ENCODE assay signal across 3 cellular contexts in the genomic region with DNA sequence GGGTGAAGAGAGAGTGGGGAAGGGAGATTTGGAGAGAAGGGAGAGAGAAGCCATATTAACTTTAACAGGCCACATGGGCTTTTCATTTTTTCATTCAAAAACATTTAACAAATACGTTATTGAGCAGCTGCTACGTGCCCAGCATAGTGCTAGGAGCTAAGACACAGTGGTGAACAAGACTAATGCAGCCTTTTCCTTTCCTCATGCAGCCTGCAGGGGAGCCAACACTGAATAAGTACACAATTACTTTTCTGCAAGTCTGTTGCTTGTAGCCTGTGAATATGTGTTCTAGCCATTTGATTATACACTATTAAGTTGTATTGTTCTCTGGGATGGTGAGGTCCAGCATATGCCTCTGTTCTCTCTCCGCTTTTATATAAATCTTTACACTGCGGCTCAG.
TF ChIP-seq lines count a peak whose summit lies in the region.

No MANE protein-coding gene starts in this region.

TF ChIP-seq in SK-N-SH, 30 proteins besides CTCF, POLR2A, EP300 and RAD21 (continues in another document):
- TF ChIP-seq, protein P1, sequence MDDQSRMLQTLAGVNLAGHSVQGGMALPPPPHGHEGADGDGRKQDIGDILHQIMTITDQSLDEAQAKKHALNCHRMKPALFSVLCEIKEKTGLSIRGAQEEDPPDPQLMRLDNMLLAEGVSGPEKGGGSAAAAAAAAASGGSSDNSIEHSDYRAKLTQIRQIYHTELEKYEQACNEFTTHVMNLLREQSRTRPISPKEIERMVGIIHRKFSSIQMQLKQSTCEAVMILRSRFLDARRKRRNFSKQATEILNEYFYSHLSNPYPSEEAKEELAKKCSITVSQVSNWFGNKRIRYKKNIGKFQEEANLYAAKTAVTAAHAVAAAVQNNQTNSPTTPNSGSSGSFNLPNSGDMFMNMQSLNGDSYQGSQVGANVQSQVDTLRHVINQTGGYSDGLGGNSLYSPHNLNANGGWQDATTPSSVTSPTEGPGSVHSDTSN (IDR thresholded peaks at IDR 0.05), result no peak
- TF ChIP-seq, protein P2, sequence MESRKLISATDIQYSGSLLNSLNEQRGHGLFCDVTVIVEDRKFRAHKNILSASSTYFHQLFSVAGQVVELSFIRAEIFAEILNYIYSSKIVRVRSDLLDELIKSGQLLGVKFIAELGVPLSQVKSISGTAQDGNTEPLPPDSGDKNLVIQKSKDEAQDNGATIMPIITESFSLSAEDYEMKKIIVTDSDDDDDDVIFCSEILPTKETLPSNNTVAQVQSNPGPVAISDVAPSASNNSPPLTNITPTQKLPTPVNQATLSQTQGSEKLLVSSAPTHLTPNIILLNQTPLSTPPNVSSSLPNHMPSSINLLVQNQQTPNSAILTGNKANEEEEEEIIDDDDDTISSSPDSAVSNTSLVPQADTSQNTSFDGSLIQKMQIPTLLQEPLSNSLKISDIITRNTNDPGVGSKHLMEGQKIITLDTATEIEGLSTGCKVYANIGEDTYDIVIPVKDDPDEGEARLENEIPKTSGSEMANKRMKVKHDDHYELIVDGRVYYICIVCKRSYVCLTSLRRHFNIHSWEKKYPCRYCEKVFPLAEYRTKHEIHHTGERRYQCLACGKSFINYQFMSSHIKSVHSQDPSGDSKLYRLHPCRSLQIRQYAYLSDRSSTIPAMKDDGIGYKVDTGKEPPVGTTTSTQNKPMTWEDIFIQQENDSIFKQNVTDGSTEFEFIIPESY (IDR thresholded peaks at IDR 0.05; ENCODE audit: borderline replicate concordance, low read depth), result no peak
- TF ChIP-seq RXRA (IDR thresholded peaks at IDR 0.05; ENCODE audit: borderline replicate concordance, low read depth) (no peak), FOXM1 (IDR thresholded peaks at IDR 0.05; ENCODE audit: low read depth) (no peak), EZH2phosphoT487 (IDR thresholded peaks at IDR 0.05; ENCODE audit: borderline replicate concordance, low read depth) (no peak), SIN3A (IDR thresholded peaks at IDR 0.05; ENCODE audit: borderline replicate concordance, low read depth, low read length) (no peak), FOXJ3 (CRISPR knock-in tag; IDR thresholded peaks at IDR 0.05) (no peak), MXI1 (IDR thresholded peaks at IDR 0.05; ENCODE audit: low read depth, low read length) (no peak), TCF12 (IDR thresholded peaks at IDR 0.05) (no peak), TEAD4 (IDR thresholded peaks at IDR 0.05; ENCODE audit: borderline replicate concordance, insufficient read depth) (no peak), TAF1 (IDR thresholded peaks at IDR 0.05; ENCODE audit: borderline replicate concordance, low read depth, low read length) (no peak), YY1 (IDR thresholded peaks at IDR 0.05; ENCODE audit: low read depth) (no peak)
- TF ChIP-seq, protein P3, sequence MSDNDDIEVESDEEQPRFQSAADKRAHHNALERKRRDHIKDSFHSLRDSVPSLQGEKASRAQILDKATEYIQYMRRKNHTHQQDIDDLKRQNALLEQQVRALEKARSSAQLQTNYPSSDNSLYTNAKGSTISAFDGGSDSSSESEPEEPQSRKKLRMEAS (IDR thresholded peaks at IDR 0.05; ENCODE audit: low read depth), result no peak

TF ChIP-seq in SK-N-SH treated with all-trans-retinoic acid at 6 μM for 48 hours, 23 proteins besides CTCF, POLR2A, EP300 and RAD21:
- TF ChIP-seq SNAI2 (CRISPR knock-in tag; IDR thresholded peaks at IDR 0.05), result no peak
- TF ChIP-seq, protein P4, sequence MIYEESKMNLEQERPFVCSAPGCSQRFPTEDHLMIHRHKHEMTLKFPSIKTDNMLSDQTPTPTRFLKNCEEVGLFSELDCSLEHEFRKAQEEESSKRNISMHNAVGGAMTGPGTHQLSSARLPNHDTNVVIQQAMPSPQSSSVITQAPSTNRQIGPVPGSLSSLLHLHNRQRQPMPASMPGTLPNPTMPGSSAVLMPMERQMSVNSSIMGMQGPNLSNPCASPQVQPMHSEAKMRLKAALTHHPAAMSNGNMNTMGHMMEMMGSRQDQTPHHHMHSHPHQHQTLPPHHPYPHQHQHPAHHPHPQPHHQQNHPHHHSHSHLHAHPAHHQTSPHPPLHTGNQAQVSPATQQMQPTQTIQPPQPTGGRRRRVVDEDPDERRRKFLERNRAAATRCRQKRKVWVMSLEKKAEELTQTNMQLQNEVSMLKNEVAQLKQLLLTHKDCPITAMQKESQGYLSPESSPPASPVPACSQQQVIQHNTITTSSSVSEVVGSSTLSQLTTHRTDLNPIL (CRISPR knock-in tag; IDR thresholded peaks at IDR 0.05; ENCODE audit: low read depth), result no peak
- TF ChIP-seq TCF4 (CRISPR knock-in tag; IDR thresholded peaks at IDR 0.05; ENCODE audit: borderline replicate concordance), result no peak

TF ChIP-seq in HCT116, 20 proteins besides CTCF, POLR2A, EP300 and RAD21:
- no peak for TF ChIP-seq SP1 (IDR thresholded peaks at IDR 0.05; ENCODE audit: low read depth)
- no peak for TF ChIP-seq TCF7L2 (IDR thresholded peaks at IDR 0.05; ENCODE audit: borderline replicate concordance, extremely low read depth, insufficient read depth, insufficient read length)
- no peak for TF ChIP-seq ZFX (IDR thresholded peaks at IDR 0.05)
- no peak for TF ChIP-seq ZNF274 (IDR thresholded peaks at IDR 0.05; ENCODE audit: low read depth, low read length)
- TF ChIP-seq EZH2 (IDR thresholded peaks at IDR 0.05), result no peak
- no peak for TF ChIP-seq EZH2phosphoT487 (IDR thresholded peaks at IDR 0.05; ENCODE audit: borderline replicate concordance)
- no peak for TF ChIP-seq CEBPB (IDR thresholded peaks at IDR 0.05; ENCODE audit: low read depth)
- no peak for TF ChIP-seq FOSL1 (IDR thresholded peaks at IDR 0.05; ENCODE audit: low read depth)
- no peak for TF ChIP-seq CBX3 (IDR thresholded peaks at IDR 0.05; ENCODE audit: low read depth)
- TF ChIP-seq POLR2AphosphoS5 (IDR thresholded peaks at IDR 0.05; ENCODE audit: low read depth, low read length), result no peak
- no peak for TF ChIP-seq SIN3A (IDR thresholded peaks at IDR 0.05; ENCODE audit: low read depth)
- no peak for TF ChIP-seq EGR1 (IDR thresholded peaks at IDR 0.05; ENCODE audit: low read depth)
- TF ChIP-seq JUND (IDR thresholded peaks at IDR 0.05), result no peak
- no peak for TF ChIP-seq ELF1 (IDR thresholded peaks at IDR 0.05; ENCODE audit: borderline replicate concordance, low read depth)
- TF ChIP-seq YY1 (IDR thresholded peaks at IDR 0.05; ENCODE audit: extremely low read depth, insufficient replicate concordance, low read depth, low read length), result no peak
- TF ChIP-seq, protein P5, sequence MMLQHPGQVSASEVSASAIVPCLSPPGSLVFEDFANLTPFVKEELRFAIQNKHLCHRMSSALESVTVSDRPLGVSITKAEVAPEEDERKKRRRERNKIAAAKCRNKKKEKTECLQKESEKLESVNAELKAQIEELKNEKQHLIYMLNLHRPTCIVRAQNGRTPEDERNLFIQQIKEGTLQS (IDR thresholded peaks at IDR 0.05), result no peak
